In the genomic region with DNA sequence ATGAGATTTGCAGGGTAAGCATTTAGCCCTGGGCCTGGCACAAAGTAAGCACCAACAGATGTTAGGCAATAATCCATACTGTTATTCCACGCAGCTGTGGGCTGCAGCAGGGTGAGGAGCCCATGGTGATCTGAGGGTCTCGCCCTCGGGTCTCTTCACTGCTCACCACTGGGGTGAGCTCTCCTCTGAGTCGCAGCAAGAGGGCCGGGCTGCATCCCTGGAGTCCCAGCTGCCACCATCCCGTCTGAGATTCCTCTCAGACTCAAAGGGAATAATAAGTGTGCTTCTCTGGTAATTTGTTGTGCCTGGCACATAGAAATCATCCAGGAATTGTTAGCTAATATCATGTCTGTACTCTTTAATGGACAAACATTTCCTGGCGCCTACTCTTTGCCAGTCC, we compare ENCODE assay signal across 1 cellular context.
TF ChIP-seq lines count a peak whose summit lies in the region.

No MANE protein-coding gene starts in this region.

TF ChIP-seq in HepG2, 621 proteins besides CTCF, POLR2A, EP300 and RAD21:
- TF ChIP-seq, protein P1, sequence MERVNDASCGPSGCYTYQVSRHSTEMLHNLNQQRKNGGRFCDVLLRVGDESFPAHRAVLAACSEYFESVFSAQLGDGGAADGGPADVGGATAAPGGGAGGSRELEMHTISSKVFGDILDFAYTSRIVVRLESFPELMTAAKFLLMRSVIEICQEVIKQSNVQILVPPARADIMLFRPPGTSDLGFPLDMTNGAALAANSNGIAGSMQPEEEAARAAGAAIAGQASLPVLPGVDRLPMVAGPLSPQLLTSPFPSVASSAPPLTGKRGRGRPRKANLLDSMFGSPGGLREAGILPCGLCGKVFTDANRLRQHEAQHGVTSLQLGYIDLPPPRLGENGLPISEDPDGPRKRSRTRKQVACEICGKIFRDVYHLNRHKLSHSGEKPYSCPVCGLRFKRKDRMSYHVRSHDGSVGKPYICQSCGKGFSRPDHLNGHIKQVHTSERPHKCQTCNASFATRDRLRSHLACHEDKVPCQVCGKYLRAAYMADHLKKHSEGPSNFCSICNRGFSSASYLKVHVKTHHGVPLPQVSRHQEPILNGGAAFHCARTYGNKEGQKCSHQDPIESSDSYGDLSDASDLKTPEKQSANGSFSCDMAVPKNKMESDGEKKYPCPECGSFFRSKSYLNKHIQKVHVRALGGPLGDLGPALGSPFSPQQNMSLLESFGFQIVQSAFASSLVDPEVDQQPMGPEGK (CRISPR knock-in tag; IDR thresholded peaks at IDR 0.05) = no peak
- no peak for TF ChIP-seq ZFYVE20 (CRISPR knock-in tag; IDR thresholded peaks at IDR 0.05; ENCODE audit: borderline replicate concordance, low read depth)
- peak in 1 of 2 experiments; percentile 25; a peak in 2 of 4 replicates for TF ChIP-seq MAFK (conservative IDR thresholded peaks at IDR 0.05 in 1 of 2, IDR thresholded peaks at IDR 0.05 in 1 of 2; ENCODE audit: low read length in 2 of 2)
- no peak for TF ChIP-seq SMAD1 (CRISPR knock-in tag; IDR thresholded peaks at IDR 0.05; ENCODE audit: borderline replicate concordance, low read depth)
